ENCODE assay signal across 31 cellular contexts in the genomic region with DNA sequence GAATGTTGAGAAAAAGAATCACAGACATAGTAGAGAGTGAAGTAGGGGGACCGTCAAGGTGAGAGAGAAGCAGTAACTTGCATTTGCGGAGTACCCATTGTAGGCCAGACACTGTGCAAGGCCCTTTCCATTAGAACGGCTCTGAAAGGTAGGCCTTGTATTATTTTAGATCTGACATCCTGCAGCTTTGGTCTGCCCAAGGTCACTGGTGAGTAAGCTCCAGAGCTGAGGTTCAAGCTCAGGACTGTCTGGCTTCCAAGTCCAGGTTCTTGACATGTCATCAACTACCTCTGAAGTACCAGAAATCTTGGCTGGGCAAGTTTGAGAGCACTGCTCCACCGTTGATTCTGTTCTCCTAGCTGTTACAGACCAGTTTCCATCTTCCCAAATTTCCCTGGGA. TPM values are rescaled to one million over a fixed set of nuclear protein-coding genes. Genes with fewer than 3 reads are reported as not detected.
"Had no signal": no experiment of that assay in that cellular context is flagged by ENCODE, and none has a peak within 500 bp of the region (broad histone marks: within the 10 kb centered on the region; RNA-seq: fewer than 3 reads in every experiment).

No MANE protein-coding gene starts in this region.

- ATAC-seq: natural killer cell; psoas muscle; right cardiac atrium; right lobe of liver; stimulated activated effector memory CD8-positive, alpha-beta T cell treated with anti-CD3 and anti-CD28 coated beads, Interleukin-12 subunit alpha, Interleukin-12 subunit beta, amount 100 ng/mL, for 72 hours; stimulated activated naive B cell treated with anti-CD40 and anti-IgM and Interleukin-4, amounts not matched to agents 10 μg/mL and 1 μg/mL and 100 μg/mL, for 72 hours; upper lobe of right lung had no signal

- H3K4me2 ChIP-seq: neural progenitor cell had no signal

- FAIRE-seq: small intestine had no signal

- H3K4me3 ChIP-seq: neural progenitor cell, ovary, psoas muscle, right lobe of liver, sigmoid colon, stomach, thoracic aorta, thyroid gland, transverse colon, upper lobe of right lung, uterus had no signal

- H3K9ac ChIP-seq: neural progenitor cell, parathyroid adenoma had no signal

- H2AFZ ChIP-seq: neural progenitor cell, parathyroid adenoma had no signal

- DNase-seq: natural killer cell; occipital lobe; ovary; posterior cingulate gyrus; psoas muscle; right cardiac atrium; right lobe of liver; sigmoid colon; small intestine; stimulated activated CD4-positive, alpha-beta T cell treated with anti-CD3 and anti-CD28 coated beads, Interleukin-15, amount 100 ng/mL, for 24 hours; stimulated activated CD4-positive, alpha-beta T cell treated with anti-CD3 and anti-CD28 coated beads, Interleukin-2, amount 100 ng/mL, for 24 hours; stimulated activated CD4-positive, alpha-beta T cell treated with anti-CD3 and anti-CD28 coated beads, Interleukin-2, amount 100 ng/mL, for 48 hours; stimulated activated CD4-positive, alpha-beta T cell treated with anti-CD3 and anti-CD28 coated beads, Interleukin-4, amount 100 ng/mL, for 24 hours; stimulated activated naive B cell treated with anti-CD40 and anti-IgM and Interleukin-4, amounts not matched to agents 10 μg/mL and 1 μg/mL and 100 μg/mL, for 72 hours; stimulated activated naive CD4-positive, alpha-beta T cell treated with Interleukin-2 at 50 U/mL for 16 hours; stomach; thyroid gland; transverse colon; upper lobe of right lung; uterus had no signal

- H3K36me3 ChIP-seq: neural progenitor cell, ovary, right lobe of liver, sigmoid colon, stomach, thoracic aorta, thyroid gland, transverse colon, upper lobe of right lung, uterus had no signal

- H3K79me2 ChIP-seq: parathyroid adenoma had no signal

- H3K9me3 ChIP-seq: ovary, psoas muscle, right lobe of liver, sigmoid colon, stomach, thoracic aorta, thyroid gland, transverse colon, upper lobe of right lung, uterus had no signal

- H3K27me3 ChIP-seq: ovary had no signal

- H3K4me1 ChIP-seq: neural progenitor cell, parathyroid adenoma, thyroid gland, uterus had no signal

- H3K27ac ChIP-seq: neural progenitor cell, ovary, parathyroid adenoma, psoas muscle, right lobe of liver, sigmoid colon, stomach, thoracic aorta, thyroid gland, transverse colon, upper lobe of right lung, uterus had no signal

RNA-seq across cellular contexts. Expression of a gene that starts 13.2 kb away (rescaled TPM):
- total RNA-seq: natural killer cell, occipital lobe, osteoblast, ovary, progenitor cell of endocrine pancreas, psoas muscle, renal cortical epithelial cell, right cardiac atrium, right lobe of liver, sigmoid colon, skeletal muscle tissue, stomach, subcutaneous adipose tissue, temporal lobe, thoracic aorta, thyroid gland, upper lobe of right lung had no signal
- polyA plus RNA-seq: neural cell, ovary, psoas muscle, small intestine, stomach had no signal

RNA-seq across cellular contexts. Expression of a gene that starts 29.6 kb away (rescaled TPM):
- total RNA-seq: natural killer cell, occipital lobe, ovary, progenitor cell of endocrine pancreas, right cardiac atrium, right lobe of liver, temporal lobe, thyroid gland, upper lobe of right lung had no signal
- polyA plus RNA-seq: neural cell, right cardiac atrium, small intestine, stomach had no signal

RNA-seq across cellular contexts. Expression of a gene that starts 44.4 kb away (rescaled TPM):
- total RNA-seq: natural killer cell, occipital lobe, progenitor cell of endocrine pancreas, right cardiac atrium, right lobe of liver, temporal lobe, thyroid gland, upper lobe of right lung had no signal
- polyA plus RNA-seq: neural cell, right cardiac atrium, small intestine, stomach had no signal

RNA-seq across cellular contexts. Expression of a gene that starts 55.3 kb away (rescaled TPM):
- total RNA-seq: occipital lobe, progenitor cell of endocrine pancreas, right cardiac atrium, right lobe of liver, temporal lobe had no signal
- polyA plus RNA-seq: neural cell, right cardiac atrium had no signal
